In genomic region chr5:5564884-5565283, GRCh38 we compare ENCODE assay signal across 7 cellular contexts.
"Had no signal": no experiment of that assay in that cellular context is flagged by ENCODE, and none has a peak within 500 bp of the region (broad histone marks: within the 10 kb centered on the region; RNA-seq: fewer than 3 reads in every experiment).

No MANE protein-coding gene starts in this region.

- ATAC-seq: HepG2 had no signal

- FAIRE-seq: HepG2 had no signal

- H3K4me2 ChIP-seq: KMS-11 had no signal

- H3K27ac Mint-ChIP-seq: IgD-negative memory B cell had no signal

- H3K9ac ChIP-seq: KMS-11 had no signal

- H3K36me3 Mint-ChIP-seq: IgD-negative memory B cell had no signal

- H3K4me1 Mint-ChIP-seq: IgD-negative memory B cell had no signal

- DNase-seq: IMR-90, KBM-7, KG1 had no signal

- H3K27ac ChIP-seq: HL-60, KMS-11 had no signal
